1 cellular context compared by ENCODE assay signal in the genomic region with DNA sequence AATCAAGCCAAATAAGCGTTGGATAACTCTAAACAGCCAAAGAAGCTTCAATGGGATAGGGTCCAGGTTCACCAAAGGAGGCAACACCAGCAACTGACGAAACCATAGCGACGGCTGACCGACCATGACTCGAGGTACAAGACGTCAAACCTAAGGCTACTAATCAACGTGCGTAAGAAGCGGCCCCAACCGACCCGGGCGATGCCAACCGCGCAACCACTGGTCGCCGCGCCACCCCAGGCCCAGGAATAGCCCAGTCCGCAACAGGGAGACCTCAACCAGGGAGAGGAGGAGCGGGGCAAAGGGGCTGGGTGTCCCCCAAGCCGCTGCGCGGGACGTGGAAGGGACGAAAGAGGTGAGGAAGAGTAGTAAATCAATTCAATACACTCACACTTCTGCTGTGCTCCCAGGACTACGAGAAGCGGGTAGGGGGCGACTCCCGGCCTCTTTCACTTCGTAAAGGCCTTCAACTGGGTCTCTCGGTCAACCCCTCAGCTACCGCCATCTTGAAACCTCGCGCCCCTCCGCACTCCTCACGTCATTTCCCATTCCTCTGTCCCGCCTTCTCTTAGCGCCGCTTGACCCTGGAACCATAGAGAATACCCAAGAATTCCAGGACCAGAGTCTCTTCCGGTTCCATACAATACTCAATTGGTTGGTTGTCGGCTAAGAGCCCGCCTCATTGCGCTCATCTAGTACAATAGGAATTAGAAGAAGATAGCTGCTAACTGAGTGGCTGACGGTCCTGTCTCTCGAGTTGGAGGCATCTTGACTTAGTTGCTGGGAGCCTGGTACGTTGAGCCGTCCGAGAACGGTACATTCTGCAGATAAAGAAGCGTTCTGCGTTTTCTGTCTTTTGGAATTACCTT.
TF ChIP-seq lines count a peak whose summit lies in the region.

A gene with protein sequence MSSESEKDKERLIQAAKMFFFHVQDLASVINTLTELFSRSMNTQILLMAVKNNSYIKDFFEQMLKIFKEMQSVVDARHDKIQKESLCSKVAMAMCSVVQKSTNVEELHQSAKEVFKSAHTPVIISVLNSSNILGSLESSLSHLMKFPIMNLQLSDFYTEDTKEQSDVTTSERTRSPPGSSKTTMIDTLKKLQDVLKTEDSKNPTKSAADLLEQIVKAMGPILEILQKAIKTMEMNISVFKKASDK (plus strand): TSS at position 710 of the 869 bp plus-strand sequence. CDS start 19,266 bp downstream, outside the sequence.
A gene (minus strand): TSS at position 518 of the 869 bp plus-strand sequence. CDS start 2,095 bp downstream, outside the sequence.

TF ChIP-seq in HepG2, 621 proteins besides CTCF, POLR2A, EP300 and RAD21 (continued from another document and continues in another):
- TF ChIP-seq POLR2AphosphoS2 (IDR thresholded peaks at IDR 0.05; ENCODE audit: low read depth, low read length): no peak
- TF ChIP-seq MIER3 (CRISPR knock-in tag; IDR thresholded peaks at IDR 0.05; ENCODE audit: borderline replicate concordance): no peak; the same call in 1 of the 2 replicates
- TF ChIP-seq ATF7 (IDR thresholded peaks at IDR 0.05): no peak
- no peak for TF ChIP-seq ATF7 (CRISPR knock-in tag; IDR thresholded peaks at IDR 0.05)
- TF ChIP-seq, protein P1, sequence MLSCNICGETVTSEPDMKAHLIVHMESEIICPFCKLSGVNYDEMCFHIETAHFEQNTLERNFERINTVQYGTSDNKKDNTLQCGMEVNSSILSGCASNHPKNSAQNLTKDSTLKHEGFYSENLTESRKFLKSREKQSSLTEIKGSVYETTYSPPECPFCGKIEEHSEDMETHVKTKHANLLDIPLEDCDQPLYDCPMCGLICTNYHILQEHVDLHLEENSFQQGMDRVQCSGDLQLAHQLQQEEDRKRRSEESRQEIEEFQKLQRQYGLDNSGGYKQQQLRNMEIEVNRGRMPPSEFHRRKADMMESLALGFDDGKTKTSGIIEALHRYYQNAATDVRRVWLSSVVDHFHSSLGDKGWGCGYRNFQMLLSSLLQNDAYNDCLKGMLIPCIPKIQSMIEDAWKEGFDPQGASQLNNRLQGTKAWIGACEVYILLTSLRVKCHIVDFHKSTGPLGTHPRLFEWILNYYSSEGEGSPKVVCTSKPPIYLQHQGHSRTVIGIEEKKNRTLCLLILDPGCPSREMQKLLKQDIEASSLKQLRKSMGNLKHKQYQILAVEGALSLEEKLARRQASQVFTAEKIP (CRISPR knock-in tag; IDR thresholded peaks at IDR 0.05; ENCODE audit: borderline replicate concordance): no peak
- no peak for TF ChIP-seq KLF15 (CRISPR knock-in tag; IDR thresholded peaks at IDR 0.05; ENCODE audit: borderline replicate concordance)
- no peak; the same call in 1 of the 2 replicates for TF ChIP-seq ZNF510 (CRISPR knock-in tag; IDR thresholded peaks at IDR 0.05; ENCODE audit: low read depth)
- TF ChIP-seq, protein P2, sequence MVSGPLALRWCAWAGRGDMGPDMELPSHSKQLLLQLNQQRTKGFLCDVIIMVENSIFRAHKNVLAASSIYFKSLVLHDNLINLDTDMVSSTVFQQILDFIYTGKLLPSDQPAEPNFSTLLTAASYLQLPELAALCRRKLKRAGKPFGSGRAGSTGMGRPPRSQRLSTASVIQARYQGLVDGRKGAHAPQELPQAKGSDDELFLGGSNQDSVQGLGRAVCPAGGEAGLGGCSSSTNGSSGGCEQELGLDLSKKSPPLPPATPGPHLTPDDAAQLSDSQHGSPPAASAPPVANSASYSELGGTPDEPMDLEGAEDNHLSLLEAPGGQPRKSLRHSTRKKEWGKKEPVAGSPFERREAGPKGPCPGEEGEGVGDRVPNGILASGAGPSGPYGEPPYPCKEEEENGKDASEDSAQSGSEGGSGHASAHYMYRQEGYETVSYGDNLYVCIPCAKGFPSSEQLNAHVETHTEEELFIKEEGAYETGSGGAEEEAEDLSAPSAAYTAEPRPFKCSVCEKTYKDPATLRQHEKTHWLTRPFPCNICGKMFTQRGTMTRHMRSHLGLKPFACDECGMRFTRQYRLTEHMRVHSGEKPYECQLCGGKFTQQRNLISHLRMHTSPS (CRISPR knock-in tag; IDR thresholded peaks at IDR 0.05; ENCODE audit: low read depth): no peak
- no peak for TF ChIP-seq MAZ (IDR thresholded peaks at IDR 0.05; ENCODE audit: borderline replicate concordance, low read depth, low read length)
- TF ChIP-seq MAZ (CRISPR knock-in tag; IDR thresholded peaks at IDR 0.05; ENCODE audit: low read depth): no peak; the same call in 1 of the 2 replicates
- TF ChIP-seq, protein P3, sequence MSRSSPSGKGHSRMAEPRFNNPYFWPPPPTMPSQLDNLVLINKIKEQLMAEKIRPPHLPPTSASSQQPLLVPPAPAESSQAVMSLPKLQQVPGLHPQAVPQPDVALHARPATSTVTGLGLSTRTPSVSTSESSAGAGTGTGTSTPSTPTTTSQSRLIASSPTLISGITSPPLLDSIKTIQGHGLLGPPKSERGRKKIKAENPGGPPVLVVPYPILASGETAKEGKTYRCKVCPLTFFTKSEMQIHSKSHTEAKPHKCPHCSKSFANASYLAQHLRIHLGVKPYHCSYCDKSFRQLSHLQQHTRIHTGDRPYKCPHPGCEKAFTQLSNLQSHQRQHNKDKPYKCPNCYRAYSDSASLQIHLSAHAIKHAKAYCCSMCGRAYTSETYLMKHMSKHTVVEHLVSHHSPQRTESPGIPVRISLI (CRISPR knock-in tag; IDR thresholded peaks at IDR 0.05; ENCODE audit: borderline replicate concordance): no peak
- TF ChIP-seq ZNF451 (CRISPR knock-in tag; IDR thresholded peaks at IDR 0.05): no peak
- no peak for TF ChIP-seq ZNF558 (CRISPR knock-in tag; IDR thresholded peaks at IDR 0.05; ENCODE audit: borderline replicate concordance)
- TF ChIP-seq ZNF430 (CRISPR knock-in tag; IDR thresholded peaks at IDR 0.05): peak; percentile 63
- TF ChIP-seq, protein P4, sequence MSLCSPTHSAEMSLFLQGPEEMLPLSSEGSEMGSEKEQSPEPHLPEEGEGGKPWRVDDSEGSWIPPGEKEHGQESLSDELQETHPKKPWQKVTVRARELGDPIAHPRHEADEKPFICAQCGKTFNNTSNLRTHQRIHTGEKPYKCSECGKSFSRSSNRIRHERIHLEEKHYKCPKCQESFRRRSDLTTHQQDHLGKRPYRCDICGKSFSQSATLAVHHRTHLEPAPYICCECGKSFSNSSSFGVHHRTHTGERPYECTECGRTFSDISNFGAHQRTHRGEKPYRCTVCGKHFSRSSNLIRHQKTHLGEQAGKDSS (CRISPR knock-in tag; IDR thresholded peaks at IDR 0.05; ENCODE audit: borderline replicate concordance, low read depth): no peak
- TF ChIP-seq, protein P5, sequence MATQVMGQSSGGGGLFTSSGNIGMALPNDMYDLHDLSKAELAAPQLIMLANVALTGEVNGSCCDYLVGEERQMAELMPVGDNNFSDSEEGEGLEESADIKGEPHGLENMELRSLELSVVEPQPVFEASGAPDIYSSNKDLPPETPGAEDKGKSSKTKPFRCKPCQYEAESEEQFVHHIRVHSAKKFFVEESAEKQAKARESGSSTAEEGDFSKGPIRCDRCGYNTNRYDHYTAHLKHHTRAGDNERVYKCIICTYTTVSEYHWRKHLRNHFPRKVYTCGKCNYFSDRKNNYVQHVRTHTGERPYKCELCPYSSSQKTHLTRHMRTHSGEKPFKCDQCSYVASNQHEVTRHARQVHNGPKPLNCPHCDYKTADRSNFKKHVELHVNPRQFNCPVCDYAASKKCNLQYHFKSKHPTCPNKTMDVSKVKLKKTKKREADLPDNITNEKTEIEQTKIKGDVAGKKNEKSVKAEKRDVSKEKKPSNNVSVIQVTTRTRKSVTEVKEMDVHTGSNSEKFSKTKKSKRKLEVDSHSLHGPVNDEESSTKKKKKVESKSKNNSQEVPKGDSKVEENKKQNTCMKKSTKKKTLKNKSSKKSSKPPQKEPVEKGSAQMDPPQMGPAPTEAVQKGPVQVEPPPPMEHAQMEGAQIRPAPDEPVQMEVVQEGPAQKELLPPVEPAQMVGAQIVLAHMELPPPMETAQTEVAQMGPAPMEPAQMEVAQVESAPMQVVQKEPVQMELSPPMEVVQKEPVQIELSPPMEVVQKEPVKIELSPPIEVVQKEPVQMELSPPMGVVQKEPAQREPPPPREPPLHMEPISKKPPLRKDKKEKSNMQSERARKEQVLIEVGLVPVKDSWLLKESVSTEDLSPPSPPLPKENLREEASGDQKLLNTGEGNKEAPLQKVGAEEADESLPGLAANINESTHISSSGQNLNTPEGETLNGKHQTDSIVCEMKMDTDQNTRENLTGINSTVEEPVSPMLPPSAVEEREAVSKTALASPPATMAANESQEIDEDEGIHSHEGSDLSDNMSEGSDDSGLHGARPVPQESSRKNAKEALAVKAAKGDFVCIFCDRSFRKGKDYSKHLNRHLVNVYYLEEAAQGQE (IDR thresholded peaks at IDR 0.05; ENCODE audit: borderline replicate concordance in 1 of 2, low read depth in 1 of 2, low read length in 2 of 2): no peak; a peak in 1 of 4 replicates
- TF ChIP-seq ZNF652 (CRISPR knock-in tag; IDR thresholded peaks at IDR 0.05; ENCODE audit: borderline replicate concordance, low read depth): no peak
- no peak for TF ChIP-seq ZNF101 (CRISPR knock-in tag; IDR thresholded peaks at IDR 0.05; ENCODE audit: borderline replicate concordance, low read depth)
- TF ChIP-seq, protein P6, sequence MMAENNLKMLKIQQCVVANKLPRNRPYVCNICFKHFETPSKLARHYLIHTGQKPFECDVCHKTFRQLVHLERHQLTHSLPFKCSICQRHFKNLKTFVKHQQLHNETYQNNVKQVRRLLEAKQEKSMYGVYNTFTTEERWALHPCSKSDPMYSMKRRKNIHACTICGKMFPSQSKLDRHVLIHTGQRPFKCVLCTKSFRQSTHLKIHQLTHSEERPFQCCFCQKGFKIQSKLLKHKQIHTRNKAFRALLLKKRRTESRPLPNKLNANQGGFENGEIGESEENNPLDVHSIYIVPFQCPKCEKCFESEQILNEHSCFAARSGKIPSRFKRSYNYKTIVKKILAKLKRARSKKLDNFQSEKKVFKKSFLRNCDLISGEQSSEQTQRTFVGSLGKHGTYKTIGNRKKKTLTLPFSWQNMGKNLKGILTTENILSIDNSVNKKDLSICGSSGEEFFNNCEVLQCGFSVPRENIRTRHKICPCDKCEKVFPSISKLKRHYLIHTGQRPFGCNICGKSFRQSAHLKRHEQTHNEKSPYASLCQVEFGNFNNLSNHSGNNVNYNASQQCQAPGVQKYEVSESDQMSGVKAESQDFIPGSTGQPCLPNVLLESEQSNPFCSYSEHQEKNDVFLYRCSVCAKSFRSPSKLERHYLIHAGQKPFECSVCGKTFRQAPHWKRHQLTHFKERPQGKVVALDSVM (CRISPR knock-in tag; IDR thresholded peaks at IDR 0.05): no peak
- TF ChIP-seq ATM (IDR thresholded peaks at IDR 0.05; ENCODE audit: borderline replicate concordance): no peak
- no peak for TF ChIP-seq ZNF33B (CRISPR knock-in tag; IDR thresholded peaks at IDR 0.05)
- no peak for TF ChIP-seq ZFP90 (CRISPR knock-in tag; IDR thresholded peaks at IDR 0.05; ENCODE audit: borderline replicate concordance)
- TF ChIP-seq, protein P7, sequence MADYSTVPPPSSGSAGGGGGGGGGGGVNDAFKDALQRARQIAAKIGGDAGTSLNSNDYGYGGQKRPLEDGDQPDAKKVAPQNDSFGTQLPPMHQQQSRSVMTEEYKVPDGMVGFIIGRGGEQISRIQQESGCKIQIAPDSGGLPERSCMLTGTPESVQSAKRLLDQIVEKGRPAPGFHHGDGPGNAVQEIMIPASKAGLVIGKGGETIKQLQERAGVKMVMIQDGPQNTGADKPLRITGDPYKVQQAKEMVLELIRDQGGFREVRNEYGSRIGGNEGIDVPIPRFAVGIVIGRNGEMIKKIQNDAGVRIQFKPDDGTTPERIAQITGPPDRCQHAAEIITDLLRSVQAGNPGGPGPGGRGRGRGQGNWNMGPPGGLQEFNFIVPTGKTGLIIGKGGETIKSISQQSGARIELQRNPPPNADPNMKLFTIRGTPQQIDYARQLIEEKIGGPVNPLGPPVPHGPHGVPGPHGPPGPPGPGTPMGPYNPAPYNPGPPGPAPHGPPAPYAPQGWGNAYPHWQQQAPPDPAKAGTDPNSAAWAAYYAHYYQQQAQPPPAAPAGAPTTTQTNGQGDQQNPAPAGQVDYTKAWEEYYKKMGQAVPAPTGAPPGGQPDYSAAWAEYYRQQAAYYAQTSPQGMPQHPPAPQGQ (CRISPR knock-in tag; IDR thresholded peaks at IDR 0.05; ENCODE audit: borderline replicate concordance): no peak
- TF ChIP-seq SRSF1 (optimal IDR thresholded peaks at IDR 0.05; ENCODE audit: low read depth, low read length): no peak
- TF ChIP-seq GTF2F1 (IDR thresholded peaks at IDR 0.05; ENCODE audit: low read length): no peak
- TF ChIP-seq, protein P8, sequence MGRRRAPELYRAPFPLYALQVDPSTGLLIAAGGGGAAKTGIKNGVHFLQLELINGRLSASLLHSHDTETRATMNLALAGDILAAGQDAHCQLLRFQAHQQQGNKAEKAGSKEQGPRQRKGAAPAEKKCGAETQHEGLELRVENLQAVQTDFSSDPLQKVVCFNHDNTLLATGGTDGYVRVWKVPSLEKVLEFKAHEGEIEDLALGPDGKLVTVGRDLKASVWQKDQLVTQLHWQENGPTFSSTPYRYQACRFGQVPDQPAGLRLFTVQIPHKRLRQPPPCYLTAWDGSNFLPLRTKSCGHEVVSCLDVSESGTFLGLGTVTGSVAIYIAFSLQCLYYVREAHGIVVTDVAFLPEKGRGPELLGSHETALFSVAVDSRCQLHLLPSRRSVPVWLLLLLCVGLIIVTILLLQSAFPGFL (CRISPR knock-in tag; IDR thresholded peaks at IDR 0.05): no peak
- no peak for TF ChIP-seq DPF2 (CRISPR knock-in tag; IDR thresholded peaks at IDR 0.05; ENCODE audit: borderline replicate concordance, low read depth)
- TF ChIP-seq ASH2L (IDR thresholded peaks at IDR 0.05; ENCODE audit: insufficient read length, low read depth, low read length): peak; percentile 93
- TF ChIP-seq DMAP1 (CRISPR knock-in tag; IDR thresholded peaks at IDR 0.05): peak; percentile 55; the same call in 1 of the 2 replicates
- TF ChIP-seq SAP130 (CRISPR knock-in tag; IDR thresholded peaks at IDR 0.05; ENCODE audit: low read depth): peak; percentile 93
- TF ChIP-seq ZNF121 (CRISPR knock-in tag; IDR thresholded peaks at IDR 0.05): no peak
- TF ChIP-seq, protein P9, sequence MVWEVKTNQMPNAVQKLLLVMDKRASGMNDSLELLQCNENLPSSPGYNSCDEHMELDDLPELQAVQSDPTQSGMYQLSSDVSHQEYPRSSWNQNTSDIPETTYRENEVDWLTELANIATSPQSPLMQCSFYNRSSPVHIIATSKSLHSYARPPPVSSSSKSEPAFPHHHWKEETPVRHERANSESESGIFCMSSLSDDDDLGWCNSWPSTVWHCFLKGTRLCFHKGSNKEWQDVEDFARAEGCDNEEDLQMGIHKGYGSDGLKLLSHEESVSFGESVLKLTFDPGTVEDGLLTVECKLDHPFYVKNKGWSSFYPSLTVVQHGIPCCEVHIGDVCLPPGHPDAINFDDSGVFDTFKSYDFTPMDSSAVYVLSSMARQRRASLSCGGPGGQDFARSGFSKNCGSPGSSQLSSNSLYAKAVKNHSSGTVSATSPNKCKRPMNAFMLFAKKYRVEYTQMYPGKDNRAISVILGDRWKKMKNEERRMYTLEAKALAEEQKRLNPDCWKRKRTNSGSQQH (CRISPR knock-in tag; IDR thresholded peaks at IDR 0.05; ENCODE audit: low read depth): peak; percentile 49; the same call in 1 of the 2 replicates
- no peak for TF ChIP-seq PAF1 (CRISPR knock-in tag; IDR thresholded peaks at IDR 0.05)
- TF ChIP-seq ATRX (CRISPR knock-in tag; IDR thresholded peaks at IDR 0.05; ENCODE audit: borderline replicate concordance): no peak
- peak; percentile 93 for TF ChIP-seq TBX3 (IDR thresholded peaks at IDR 0.05; ENCODE audit: borderline replicate concordance)
- TF ChIP-seq TCF7L2 (IDR thresholded peaks at IDR 0.05; ENCODE audit: low read depth, low read length): no peak
